In genomic region chr5:31823477-31823876, GRCh38 we compare ENCODE assay signal across 19 cellular contexts.
A peak's percentile ranks its signal among the peaks of the same experiment; 100 is the strongest.
DNase-seq lines count a peak whose midpoint lies in the region; ATAC-seq and TF ChIP-seq lines count a peak whose summit lies in the region.
"Had no signal": no experiment of that assay in that cellular context is flagged by ENCODE, and none has a peak within 500 bp of the region (broad histone marks: within the 10 kb centered on the region; RNA-seq: fewer than 3 reads in every experiment).

No MANE protein-coding gene starts in this region.

- H3K4me3 ChIP-seq in NB4 (ENCODE audit: low read depth, low read length) (no peak overlapping the region), mesendoderm (ENCODE audit: low read length) (no peak overlapping the region)
- H3K4me3 ChIP-seq: coronary artery, smooth muscle cell, transverse colon had no signal

- H3K27ac ChIP-seq in VCaP = no peak overlapping the region
- no peak overlapping the region for H3K27ac ChIP-seq in mesendoderm (ENCODE audit: low read depth, low read length)
- no peak overlapping the region for H3K27ac ChIP-seq in substantia nigra (ENCODE audit: low read depth, low read length, poor library complexity, severe bottlenecking)
- H3K27ac ChIP-seq: coronary artery, transverse colon had no signal

- no peaks in the 10 kb centered on the region for H3K79me1 ChIP-seq in mesendoderm (ENCODE audit: low read length)

- no peaks in the 10 kb centered on the region for H3K79me2 ChIP-seq in mesendoderm (ENCODE audit: control insufficient read depth, insufficient read depth, low read length)

- no peaks in the 10 kb centered on the region for H3K4me1 ChIP-seq in mesendoderm (ENCODE audit: control insufficient read depth, low read depth, low read length)
- H3K4me1 ChIP-seq: transverse colon had no signal

- H3K9ac ChIP-seq in mesendoderm (ENCODE audit: low read length) = no peak overlapping the region

- H2BK5ac ChIP-seq in mesendoderm (ENCODE audit: low read length) = no peak overlapping the region

- H3K36me3 ChIP-seq in mesendoderm (ENCODE audit: control insufficient read depth, insufficient read depth, low read length) = no peaks in the 10 kb centered on the region
- H3K36me3 ChIP-seq: transverse colon had no signal

- no peak overlapping the region for H4K8ac ChIP-seq in mesendoderm (ENCODE audit: low read depth, low read length)

- no peak overlapping the region for H3K4me2 ChIP-seq in mesendoderm (ENCODE audit: low read length)
- H3K4me2 ChIP-seq: smooth muscle cell had no signal

- TF ChIP-seq POLR2A in NB4 (IDR thresholded peaks at IDR 0.05; ENCODE audit: extremely low read depth, insufficient read length) = no peak

- no peak overlapping the region for H4K5ac ChIP-seq in mesendoderm (ENCODE audit: low read length)

- ATAC-seq in GM18867 (IDR thresholded peaks at IDR 0.05; ENCODE audit: unreplicated experiment) = no peak
- no peak for ATAC-seq in HG03280 (IDR thresholded peaks at IDR 0.05; ENCODE audit: unreplicated experiment)

- no peak overlapping the region for H2BK120ac ChIP-seq in mesendoderm (ENCODE audit: low read depth, low read length)

- H3K23ac ChIP-seq in mesendoderm (ENCODE audit: low read length) = no peak overlapping the region

- no peak overlapping the region for H2BK15ac ChIP-seq in mesendoderm (replicated peaks; ENCODE audit: low read depth)

- TF ChIP-seq CTCF in NB4 (IDR thresholded peaks at IDR 0.05; ENCODE audit: low read depth, low read length) (no peak), VCaP (conservative IDR thresholded peaks at IDR 0.05) (peak; percentile 46; the same call in 1 of the 2 replicates)

- no CpG with 5 or more reads among the region's 3 CpGs for WGBS in mesendoderm (ENCODE audit: extremely low coverage, insufficient coverage, low lambda C conversion rate)

- DNase-seq in SIG-M5 treated with dmso at 0.1 percent for 504 hours (lab: John Stamatoyannopoulos, UW; ENCODE audit: unreplicated experiment) (peak; percentile 36), SIG-M5 (lab: John Stamatoyannopoulos, UW) (no peak), NB4 (ENCODE audit: low read depth) (peak; percentile 30), mesendoderm (peak; percentile 54), substantia nigra (lab: John Stamatoyannopoulos, UW) (no peak)
- DNase-seq: activated CD4-positive, alpha-beta T cell treated with anti-CD3 and anti-CD28 coated beads for 1 hour; activated naive CD4-positive, alpha-beta T cell treated with anti-CD3 and anti-CD28 coated beads, Interleukin-2, amount 10 ng/mL, durations not matched to agents 7 days and 5 days; CD8-positive, alpha-beta memory T cell; erythroblast; GOT3; NCI-H2029 treated with DMSO at 0.1 percent for 48 hours; NCI-H69; RPMI8226; transverse colon had no signal

- no peak overlapping the region for H3K56ac ChIP-seq in mesendoderm (ENCODE audit: low read length)

- H3K27me3 ChIP-seq in mesendoderm (ENCODE audit: insufficient read depth, low read length, poor library complexity) = no peaks in the 10 kb centered on the region
- H3K27me3 ChIP-seq: transverse colon had no signal

- H2AK5ac ChIP-seq in mesendoderm (ENCODE audit: low read length) = no peak overlapping the region

- no peak overlapping the region for H3K18ac ChIP-seq in mesendoderm (ENCODE audit: low read length)

- no peak overlapping the region for H3K4ac ChIP-seq in mesendoderm (ENCODE audit: low read depth, low read length)

Comparison
In these comparisons a context has a peak if more than half of its experiments do, and no peak if none do; other contexts are left out.
1. DNase-seq: peak in SIG-M5 treated with dmso at 0.1 percent for 504 hours (single experiment), NB4 (single experiment) and mesendoderm (single experiment); none in SIG-M5 (single experiment) and substantia nigra (0 of 49).